Comparison of ENCODE assay signal across 22 cellular contexts in genomic region chr13:99302637-99303505, GRCh38. TPM values are rescaled to one million over a fixed set of nuclear protein-coding genes. Genes with fewer than 3 reads are reported as not detected.
DNase-seq lines count a peak whose midpoint lies in the region; ATAC-seq and TF ChIP-seq lines count a peak whose summit lies in the region.
"Had no signal": no experiment of that assay in that cellular context is flagged by ENCODE, and none has a peak within 500 bp of the region (broad histone marks: within the 10 kb centered on the region; RNA-seq: fewer than 3 reads in every experiment).

No MANE protein-coding gene starts in this region.

- peak overlapping the region in 1 of 2 donors; percentile 91 for H3K4me3 Mint-ChIP-seq in CD14-positive monocyte
- H3K4me3 Mint-ChIP-seq in CD8-positive, alpha-beta T cell = peak overlapping the region; percentile 81

- no peaks in the 10 kb centered on the region for H3K9me3 ChIP-seq in CD8-positive, alpha-beta T cell (ENCODE audit: low read length)
- H3K9me3 ChIP-seq in Peyer's patch (no peaks in the 10 kb centered on the region), esophagus squamous epithelium (no peaks in the 10 kb centered on the region), MG63 (no peaks in the 10 kb centered on the region)
- H3K9me3 ChIP-seq: neutrophil, right atrium auricular region, thoracic aorta had no signal

- H3K9me3 Mint-ChIP-seq in CD14-positive monocyte = no peaks in the 10 kb centered on the region
- no peaks in the 10 kb centered on the region for H3K9me3 Mint-ChIP-seq in CD8-positive, alpha-beta T cell

- POLR2A ChIA-PET in CD8-positive, alpha-beta T cell (lab: Charles Lee) = interaction anchor here (0.6 to 2.6 kb wide), 6 partner anchors 10 to 787 kb away, joined by 3 to 9 read pairs (median 4); no protein-coding TSS in a partner anchor

- intact Hi-C loops in CD14-positive monocyte (cut with micrococcal nuclease) (no loop called here), esophagus squamous epithelium (cut with DNase I) (no loop called here)
- intact Hi-C loops in CD8-positive, alpha-beta T cell (cut with DNase I, micrococcal nuclease) = loop anchor here in 1 of 2 experiments (1.0 kb wide), 1 partner anchor 12 kb away; no protein-coding TSS in a partner anchor

- no peak for ATAC-seq in CD8-positive, alpha-beta T cell

- H3K36me3 ChIP-seq in CD8-positive, alpha-beta T cell (ENCODE audit: insufficient read depth, low read length) = no peaks in the 10 kb centered on the region
- H3K36me3 ChIP-seq in Peyer's patch (no peaks in the 10 kb centered on the region), esophagus squamous epithelium (peaks cover 0 to 14% (median 0%) of the 10 kb centered on the region in 3 donors), MG63 (no peaks in the 10 kb centered on the region)
- H3K36me3 ChIP-seq: neutrophil, right atrium auricular region, thoracic aorta had no signal

- no peaks in the 10 kb centered on the region for H3K27me3 Mint-ChIP-seq in CD14-positive monocyte (ENCODE audit: low read depth in 3 of 3)
- H3K27me3 Mint-ChIP-seq in CD8-positive, alpha-beta T cell (ENCODE audit: low read depth) = no peaks in the 10 kb centered on the region

- DNase-seq in CD14-positive monocyte (ENCODE audit: low spot score) = no peak
- no peak for DNase-seq in CD8-positive, alpha-beta T cell
- DNase-seq in Peyer's patch = no peak
- DNase-seq in esophagus squamous epithelium (lab: John Stamatoyannopoulos, UW) = no peak
- no peak for DNase-seq in Ammon's horn (ENCODE audit: low spot score)
- no peak for DNase-seq in MG63
- no peak for DNase-seq in activated CD8-positive, alpha-beta memory T cell treated with anti-CD3 and anti-CD28 coated beads, Interleukin-2, amount 50 U/mL, for 48 hours
- no peak for DNase-seq in HuH-7 (ENCODE audit: low spot score)
- DNase-seq: mesenchymal stem cell, NCI-H1694 treated with DMSO at 0.1 percent for 48 hours, NCI-H510A had no signal

- no peaks in the 10 kb centered on the region for H3K27me3 ChIP-seq in CD8-positive, alpha-beta T cell (ENCODE audit: insufficient read depth, low read length)
- H3K27me3 ChIP-seq in Peyer's patch (no peaks in the 10 kb centered on the region), esophagus squamous epithelium (no peaks in the 10 kb centered on the region), MG63 (no peaks in the 10 kb centered on the region)
- H3K27me3 ChIP-seq: neutrophil, right atrium auricular region had no signal

- peak overlapping the region in 6 of 7 donors; percentile 18 to 95 (median 82) for H3K27ac Mint-ChIP-seq in CD14-positive monocyte
- peak overlapping the region; percentile 91 for H3K27ac Mint-ChIP-seq in CD8-positive, alpha-beta T cell

- CTCF ChIA-PET in CD8-positive, alpha-beta T cell (lab: Charles Lee) = interaction anchor here (0.6 to 8.3 kb wide), 12 partner anchors 10 to 134 kb away, joined by 3 to 78 read pairs (median 4); no protein-coding TSS in a partner anchor

- WGBS in esophagus squamous epithelium, 2 donors = 77 to 88% methylated on average over 7 of the region's 8 CpGs

- H3K36me3 Mint-ChIP-seq in CD14-positive monocyte = peaks cover 22 to 50% of the 10 kb centered on the region in 2 donors
- peaks cover 59% of the 10 kb centered on the region for H3K36me3 Mint-ChIP-seq in CD8-positive, alpha-beta T cell

- H3K4me1 ChIP-seq in CD8-positive, alpha-beta T cell (ENCODE audit: insufficient read depth, low read length) = peaks cover 77% of the 10 kb centered on the region
- peaks cover 0 to 19% (median 2%) of the 10 kb centered on the region in 4 donors for H3K4me1 ChIP-seq in Peyer's patch
- peaks cover 0 to 25% (median 3%) of the 10 kb centered on the region in 3 donors for H3K4me1 ChIP-seq in esophagus squamous epithelium

- H3K4me3 ChIP-seq in CD8-positive, alpha-beta T cell (ENCODE audit: low read depth, low read length) = no peak overlapping the region
- H3K4me3 ChIP-seq in Peyer's patch (peak overlapping the region in 1 of 4 donors; percentile 46), esophagus squamous epithelium (no peak overlapping the region), MG63 (no peak overlapping the region)
- H3K4me3 ChIP-seq: right atrium auricular region, SK-N-MC had no signal

- TF ChIP-seq CTCF in CD14-positive monocyte (IDR thresholded peaks at IDR 0.05) (no peak), Peyer's patch (IDR thresholded peaks at IDR 0.05) (no peak), esophagus squamous epithelium (IDR thresholded peaks at IDR 0.05) (no peak)
- TF ChIP-seq CTCF in CD8-positive, alpha-beta T cell (IDR thresholded peaks at IDR 0.05) = no peak

- H3K27ac ChIP-seq in CD8-positive, alpha-beta T cell (ENCODE audit: low read depth, low read length) = no peak overlapping the region
- H3K27ac ChIP-seq in Peyer's patch = peak overlapping the region; percentile 24 to 85 (median 64)
- H3K27ac ChIP-seq in esophagus squamous epithelium = peak overlapping the region in 3 of 4 donors; percentile 13 to 72 (median 56)
- H3K27ac ChIP-seq: epithelial cell of prostate, SK-N-MC, thoracic aorta had no signal

- TF ChIP-seq POLR2A in Peyer's patch (IDR thresholded peaks at IDR 0.05) (no peak), esophagus squamous epithelium (IDR thresholded peaks at IDR 0.05) (no peak)

- peaks cover 70% of the 10 kb centered on the region for H3K4me1 Mint-ChIP-seq in CD14-positive monocyte
- H3K4me1 Mint-ChIP-seq in CD8-positive, alpha-beta T cell (ENCODE audit: low read depth) = peaks cover 85% of the 10 kb centered on the region

RNA-seq across cellular contexts. Expression of gene GPR183, which starts 4.3 kb away (rescaled TPM):
- polyA plus RNA-seq in CD14-positive monocyte = 100 to 1,000 TPM; 190 to 288 TPM
- 10 to 100 TPM; 80.2 to 85.5 TPM for total RNA-seq in CD8-positive, alpha-beta T cell
- total RNA-seq in Peyer's patch (10 to 100 TPM in 1 of 4 donors, 1 to 10 TPM in 3; 1.1 to 24.8 (median 3.9) TPM), esophagus squamous epithelium (1 to 10 TPM in 3 of 4 donors, under 1 TPM in 1; 0.53 to 9.5 (median 3.2) TPM)
- not detected in 2 replicates for total RNA-seq in MG63 (2014; rRNA removed; shearing (Covaris generic); ENCODE audit: low replicate concordance)
- total RNA-seq: H1, HT1080 had no signal
- polyA plus RNA-seq: H1 had no signal

RNA-seq across cellular contexts. Expression of gene GPR18, which starts 44.7 kb away (rescaled TPM):
- 1 to 10 TPM; 1.7 to 2.2 TPM for polyA plus RNA-seq in CD14-positive monocyte
- 10 to 100 TPM; 31.9 to 36.2 TPM for total RNA-seq in CD8-positive, alpha-beta T cell
- 1 to 10 TPM in 1 of 4 donors, under 1 TPM in 1, not detected in 2; 0.53 to 4.1 TPM for total RNA-seq in Peyer's patch
- total RNA-seq in esophagus squamous epithelium = under 1 TPM in 1 of 4 donors, not detected in 3; 0.19 TPM
- total RNA-seq in MG63 (2014; rRNA removed; shearing (Covaris generic); ENCODE audit: low replicate concordance) = not detected in 2 replicates
- total RNA-seq: chondrocyte, glomerular endothelial cell, H1, HT1080, M059J, thoracic aorta had no signal
- polyA plus RNA-seq: BJ, H1 had no signal

Comparison
In these comparisons a context has a peak if more than half of its experiments do, and no peak if none do; other contexts are left out.
1. RNA of gene GPR18, which starts 44.7 kb away (total RNA-seq): 31.9 to 36.2 TPM in CD8-positive, alpha-beta T cell; 0.53 to 4.1 TPM in Peyer's patch, 0.19 TPM in esophagus squamous epithelium and not detected in MG63; every median in the first group is over 4 times any median in the second.